23 cellular contexts compared by ENCODE assay signal in the genomic region with DNA sequence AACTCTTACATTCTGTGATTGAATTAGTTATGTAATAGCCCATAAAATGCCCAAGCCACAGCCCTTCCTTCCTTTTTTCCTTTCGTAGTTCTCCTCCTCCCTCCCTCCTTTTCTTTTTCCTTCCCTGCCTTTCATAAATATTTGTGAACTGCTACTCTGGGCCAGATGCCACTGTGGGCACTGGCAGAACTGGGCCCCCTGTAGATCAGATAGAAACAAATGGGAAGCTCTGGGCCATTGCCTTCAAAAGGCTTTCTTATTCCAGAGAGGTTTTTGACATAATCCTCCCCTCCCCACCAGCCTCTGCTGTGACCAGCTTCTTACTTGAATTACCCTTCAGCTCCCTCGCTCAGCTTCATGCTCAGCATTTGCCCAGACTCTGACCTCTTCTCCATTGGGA.
A peak's percentile ranks its signal among the peaks of the same experiment; 100 is the strongest.
DNase-seq lines count a peak whose midpoint lies in the region; ATAC-seq, FAIRE-seq and TF ChIP-seq lines count a peak whose summit lies in the region.
"Had no signal": no experiment of that assay in that cellular context is flagged by ENCODE, and none has a peak within 500 bp of the region (broad histone marks: within the 10 kb centered on the region; RNA-seq: fewer than 3 reads in every experiment).

No MANE protein-coding gene starts in this region.

- H3K36me3 Mint-ChIP-seq in astrocyte (ENCODE audit: low read depth, unreplicated experiment) = peaks cover 3% of the 10 kb centered on the region
- H3K36me3 Mint-ChIP-seq: activated CD4-positive, alpha-beta memory T cell treated with anti-CD3 and anti-CD28 coated beads for 36 hours; brain; stimulated activated effector memory CD8-positive, alpha-beta T cell treated with anti-CD3 and anti-CD28 coated beads, Interleukin-12 subunit alpha, Interleukin-12 subunit beta, amount 100 ng/mL, for 72 hours had no signal

- no peak overlapping the region for H3K27ac Mint-ChIP-seq in astrocyte (ENCODE audit: unreplicated experiment)
- H3K27ac Mint-ChIP-seq: activated CD4-positive, alpha-beta memory T cell treated with anti-CD3 and anti-CD28 coated beads for 36 hours; stimulated activated effector memory CD8-positive, alpha-beta T cell treated with anti-CD3 and anti-CD28 coated beads, Interleukin-12 subunit alpha, Interleukin-12 subunit beta, amount 100 ng/mL, for 72 hours had no signal

- DNase-seq in H4 (ENCODE audit: low spot score) = peak; percentile 19
- peak; percentile 35 for DNase-seq in NB4 (ENCODE audit: low read depth)
- no peak for DNase-seq in astrocyte (ENCODE audit: low read depth)
- DNase-seq in islet precursor cell = no peak
- no peak for DNase-seq in hypothalamus (lab: John Stamatoyannopoulos, UW)
- DNase-seq: activated CD4-positive, alpha-beta memory T cell treated with anti-CD3 and anti-CD28 coated beads for 36 hours; effector CD4-positive, alpha-beta T cell; heart right ventricle; left cardiac atrium; mesendoderm; NCI-H1694; NCI-H2171; occipital lobe; OCI-M1; SHP77; stimulated activated CD4-positive, alpha-beta T cell treated with anti-CD3 and anti-CD28 coated beads, Interleukin-2, amount 100 ng/mL, for 48 hours; SW 1271 had no signal

- no peaks in the 10 kb centered on the region for H4K20me1 ChIP-seq in astrocyte (ENCODE audit: insufficient read depth, low read length)

- peaks cover 8% of the 10 kb centered on the region for H3K9me3 Mint-ChIP-seq in astrocyte (ENCODE audit: unreplicated experiment)

- no peak overlapping the region for H3K4me3 ChIP-seq in NB4 (ENCODE audit: low read depth, low read length)
- H3K4me3 ChIP-seq in astrocyte (ENCODE audit: insufficient read depth, low read depth, low read length) = no peak overlapping the region
- peak overlapping the region; percentile 27 for H3K4me3 ChIP-seq in rectal smooth muscle tissue (ENCODE audit: low read length)
- H3K4me3 ChIP-seq: heart right ventricle had no signal

- H3K9me3 ChIP-seq in astrocyte (ENCODE audit: insufficient read depth, low read depth, low read length) = peaks cover 5% of the 10 kb centered on the region

- H3K27ac ChIP-seq in astrocyte (ENCODE audit: low read depth, low read length) (no peak overlapping the region), rectal smooth muscle tissue (ENCODE audit: low read depth, low read length) (peak overlapping the region; percentile 51)
- H3K27ac ChIP-seq: C4-2B, epithelial cell of prostate, heart right ventricle had no signal

- no peak overlapping the region for H3K4me2 ChIP-seq in astrocyte (ENCODE audit: low read length)

- no peaks in the 10 kb centered on the region for H3K27me3 Mint-ChIP-seq in astrocyte (ENCODE audit: low read depth, unreplicated experiment)
- H3K27me3 Mint-ChIP-seq: activated CD4-positive, alpha-beta memory T cell treated with anti-CD3 and anti-CD28 coated beads for 36 hours had no signal

- no peak for TF ChIP-seq CTCF in NB4 (IDR thresholded peaks at IDR 0.05; ENCODE audit: low read depth, low read length)
- TF ChIP-seq CTCF in astrocyte (IDR thresholded peaks at IDR 0.05; ENCODE audit: insufficient read depth, low read depth, low read length) = no peak

- H3K27me3 ChIP-seq in astrocyte (ENCODE audit: insufficient read depth, low read length) (no peaks in the 10 kb centered on the region), rectal smooth muscle tissue (ENCODE audit: control insufficient read depth, insufficient read depth, low read length) (no peaks in the 10 kb centered on the region)
- H3K27me3 ChIP-seq: heart right ventricle had no signal

- H3K4me1 ChIP-seq in astrocyte (ENCODE audit: insufficient read depth, low read length) = no peaks in the 10 kb centered on the region
- H3K4me1 ChIP-seq in rectal smooth muscle tissue (ENCODE audit: control insufficient read depth, insufficient read depth, low read length) = peaks cover 4% of the 10 kb centered on the region

- no peaks in the 10 kb centered on the region for H3K4me1 Mint-ChIP-seq in astrocyte (ENCODE audit: low read depth, unreplicated experiment)
- H3K4me1 Mint-ChIP-seq: brain; stimulated activated effector memory CD8-positive, alpha-beta T cell treated with anti-CD3 and anti-CD28 coated beads, Interleukin-12 subunit alpha, Interleukin-12 subunit beta, amount 100 ng/mL, for 72 hours had no signal

- H3K36me3 ChIP-seq in astrocyte (ENCODE audit: insufficient read depth, low read length) = no peaks in the 10 kb centered on the region
- no peaks in the 10 kb centered on the region for H3K36me3 ChIP-seq in rectal smooth muscle tissue (ENCODE audit: control insufficient read depth, insufficient read depth, low read length)
- H3K36me3 ChIP-seq: heart right ventricle had no signal

- no peak for TF ChIP-seq POLR2A in NB4 (IDR thresholded peaks at IDR 0.05; ENCODE audit: extremely low read depth, insufficient read length)

- no peak overlapping the region for H3K4me3 Mint-ChIP-seq in astrocyte (ENCODE audit: unreplicated experiment)
- H3K4me3 Mint-ChIP-seq: activated CD4-positive, alpha-beta memory T cell treated with anti-CD3 and anti-CD28 coated beads for 36 hours; brain; stimulated activated effector memory CD8-positive, alpha-beta T cell treated with anti-CD3 and anti-CD28 coated beads, Interleukin-12 subunit alpha, Interleukin-12 subunit beta, amount 100 ng/mL, for 72 hours had no signal

- H3K9ac ChIP-seq in astrocyte (ENCODE audit: low read length) (no peak overlapping the region), rectal smooth muscle tissue (ENCODE audit: low read length) (no peak overlapping the region)

- peak overlapping the region; percentile 8 for H2AFZ ChIP-seq in astrocyte (ENCODE audit: low read depth, low read length)

- no peak for FAIRE-seq in astrocyte (lab: Jason Lieb, UNC)

- no peaks in the 10 kb centered on the region for H3K79me2 ChIP-seq in astrocyte (ENCODE audit: insufficient read depth, low read length)

- ATAC-seq in GM18511 (IDR thresholded peaks at IDR 0.05; ENCODE audit: unreplicated experiment) = no peak
- ATAC-seq: heart right ventricle; stimulated activated effector memory CD8-positive, alpha-beta T cell treated with anti-CD3 and anti-CD28 coated beads, Interleukin-12 subunit alpha, Interleukin-12 subunit beta, amount 100 ng/mL, for 72 hours had no signal

Comparison
In these comparisons a context has a peak if more than half of its experiments do, and no peak if none do; other contexts are left out.
1. DNase-seq: peak in H4 (single experiment) and NB4 (single experiment); none in astrocyte (single experiment), islet precursor cell (single experiment) and hypothalamus (0 of 51).